Comparison of ENCODE assay signal across 9 cellular contexts in genomic region chr10:129963831-129964501, GRCh38. TPM values are rescaled to one million over a fixed set of nuclear protein-coding genes. Genes with fewer than 3 reads are reported as not detected.
DNase-seq lines count a peak whose midpoint lies in the region; ATAC-seq, FAIRE-seq and TF ChIP-seq lines count a peak whose summit lies in the region.
"Had no signal": no experiment of that assay in that cellular context is flagged by ENCODE, and none has a peak within 500 bp of the region (broad histone marks: within the 10 kb centered on the region; RNA-seq: fewer than 3 reads in every experiment).

EBF3 (minus strand) TSS chr10:129964274; CDS start chr10:129963768, 506 bp downstream.

- no peaks in the 10 kb centered on the region for H3K79me2 ChIP-seq in K562 (ENCODE audit: control insufficient read depth, insufficient read depth, low read length)

- TF ChIP-seq RAD21 in K562 (CRISPR knock-in tag; conservative IDR thresholded peaks at IDR 0.05 in 1 of 2, IDR thresholded peaks at IDR 0.05 in 1 of 2) = no peak

- no peak for TF ChIP-seq POLR2A in K562 (conservative IDR thresholded peaks at IDR 0.05)

- H3K4me1 ChIP-seq in K562 (replicated peaks in 1 of 2; ENCODE audit: control insufficient read depth in 2 of 2, insufficient read depth in 2 of 2, low read length in 2 of 2) (peaks cover 0 to 8% of the 10 kb centered on the region in 2 experiments; a peak in 2 of 5 replicates), small intestine (ENCODE audit: control insufficient read depth in 2 of 2, insufficient read depth in 1 of 2, low read depth in 1 of 2, low read length in 1 of 2) (no peaks in the 10 kb centered on the region)

- no peak within 1 kb of the TSS for H3K27ac ChIP-seq in RWPE1
- H3K27ac ChIP-seq in K562 (ENCODE audit: extremely low read depth, low read depth, low read length) = no peak within 1 kb of the TSS
- H3K27ac ChIP-seq in small intestine (ENCODE audit: low read depth in 1 of 2, low read length in 1 of 2) = peak within 1 kb of the TSS in 1 of 2 donors; percentile 38

- DNase-seq in NCI-H2227 (lab: John Stamatoyannopoulos, UW; ENCODE audit: unreplicated experiment) (peak; percentile 32), NCI-H2227 treated with DMSO at 0.1 percent for 48 hours (lab: John Stamatoyannopoulos, UW) (no peak), RWPE1 (ENCODE audit: low spot score) (peak; percentile 49), K562 (ENCODE audit: extremely low read depth in 1 of 4, low spot score in 3 of 4) (peak; percentile 1 to 44 (median 32)), small intestine (peak; percentile 9)
- DNase-seq: DND-41 had no signal

- CTCF ChIA-PET in RWPE1 (lab: Yijun Ruan, JAX) = no interaction called here
- CTCF ChIA-PET in K562 (lab: Yijun Ruan, JAX; ENCODE audit: low intra/inter-chr PET ratio) = no interaction called here

- WGBS in K562 (ENCODE audit: insufficient coverage, low coverage, missing lambda C conversion rate) = 0% methylated on average over 2 of the region's 106 CpGs
- WGBS in small intestine, 3 donors = 0 to 3% (median 1%) methylated on average over 61 to 106 of the region's 106 CpGs

- H3K4me3 ChIP-seq in K562 (no peak within 1 kb of the TSS), iPS-18c (ENCODE audit: insufficient read depth, low read depth, low read length) (peak within 1 kb of the TSS; percentile 51), small intestine (ENCODE audit: low read depth in 1 of 2, low read length in 2 of 2) (peak within 1 kb of the TSS; percentile 36 to 43)

- TF ChIP-seq EP300 in K562 (IDR thresholded peaks at IDR 0.05; ENCODE audit: low read length) = no peak

- POLR2A ChIA-PET in RWPE1 (lab: Yijun Ruan, JAX; ENCODE audit: low non-redundant PET) (no interaction called here), K562 (lab: Yijun Ruan, JAX) (no interaction called here)

- no TSS peak for BruUV-seq in K562 (replicated peaks; lab: Mats Ljungman, UMichigan)

- ATAC-seq in K562 (peak; percentile 55), HG02973 (IDR thresholded peaks at IDR 0.05; ENCODE audit: unreplicated experiment) (no peak), GM21717 (IDR thresholded peaks at IDR 0.05; ENCODE audit: unreplicated experiment) (no peak)

- H2AFZ ChIP-seq in K562 (ENCODE audit: low read depth, low read length) = no peak within 1 kb of the TSS

- no peaks in the 10 kb centered on the region for H4K20me1 ChIP-seq in K562 (replicated peaks; ENCODE audit: control insufficient read depth, insufficient read depth, low read length)

- H3K9me3 ChIP-seq in K562 (replicated peaks; ENCODE audit: control insufficient read depth, insufficient read depth, low read depth, low read length) (no peaks in the 10 kb centered on the region), iPS-18c (ENCODE audit: control insufficient read depth, insufficient read depth, low read length) (peaks cover 10% of the 10 kb centered on the region), small intestine (ENCODE audit: control insufficient read depth, low read depth) (no peaks in the 10 kb centered on the region)

- no peak for FAIRE-seq in K562 (lab: Jason Lieb, UNC)
- FAIRE-seq in small intestine (lab: Jason Lieb, UNC) = no peak

- H3K36me3 ChIP-seq in K562 (ENCODE audit: control insufficient read depth, insufficient read depth, low read length) (no peaks in the 10 kb centered on the region), small intestine (ENCODE audit: control insufficient read depth in 2 of 2, insufficient read depth in 2 of 2, low read length in 2 of 2) (no peaks in the 10 kb centered on the region)

- in situ Hi-C loops in K562 (cut with MboI) = no loop called here

- no peak within 1 kb of the TSS for H3K4me2 ChIP-seq in K562 (ENCODE audit: insufficient read depth, low read length)

- H3K27me3 ChIP-seq in K562 (ENCODE audit: control insufficient read depth in 2 of 2, insufficient read depth in 2 of 2, low read length in 2 of 2) (peaks cover 0 to 25% of the 10 kb centered on the region in 2 experiments; a peak in 2 of 5 replicates), small intestine (ENCODE audit: control insufficient read depth in 2 of 2, insufficient read depth in 2 of 2, low read length in 2 of 2) (peaks cover 34 to 67% of the 10 kb centered on the region in 2 donors)

- intact Hi-C loops in K562 (cut with micrococcal nuclease) = no loop called here

- H3K9ac ChIP-seq in K562 (ENCODE audit: insufficient read depth in 1 of 2, low read depth in 2 of 2, low read length in 2 of 2) = no peak within 1 kb of the TSS

- no peaks in the 10 kb centered on the region for H3K9me1 ChIP-seq in K562 (ENCODE audit: control insufficient read depth, insufficient read depth, low read length)

- TF ChIP-seq CTCF in RWPE1 (conservative IDR thresholded peaks at IDR 0.05; ENCODE audit: low read depth) (no peak), K562 (IDR thresholded peaks at IDR 0.05 in 2 of 3, conservative IDR thresholded peaks at IDR 0.05 in 1 of 3; ENCODE audit: insufficient read depth in 2 of 3, low read depth in 1 of 3, low read length in 3 of 3) (no peak)

TF ChIP-seq in K562, 482 proteins besides CTCF, POLR2A, EP300 and RAD21 (continues in another document):
- TF ChIP-seq, protein P1, sequence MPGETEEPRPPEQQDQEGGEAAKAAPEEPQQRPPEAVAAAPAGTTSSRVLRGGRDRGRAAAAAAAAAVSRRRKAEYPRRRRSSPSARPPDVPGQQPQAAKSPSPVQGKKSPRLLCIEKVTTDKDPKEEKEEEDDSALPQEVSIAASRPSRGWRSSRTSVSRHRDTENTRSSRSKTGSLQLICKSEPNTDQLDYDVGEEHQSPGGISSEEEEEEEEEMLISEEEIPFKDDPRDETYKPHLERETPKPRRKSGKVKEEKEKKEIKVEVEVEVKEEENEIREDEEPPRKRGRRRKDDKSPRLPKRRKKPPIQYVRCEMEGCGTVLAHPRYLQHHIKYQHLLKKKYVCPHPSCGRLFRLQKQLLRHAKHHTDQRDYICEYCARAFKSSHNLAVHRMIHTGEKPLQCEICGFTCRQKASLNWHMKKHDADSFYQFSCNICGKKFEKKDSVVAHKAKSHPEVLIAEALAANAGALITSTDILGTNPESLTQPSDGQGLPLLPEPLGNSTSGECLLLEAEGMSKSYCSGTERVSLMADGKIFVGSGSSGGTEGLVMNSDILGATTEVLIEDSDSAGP (CRISPR knock-in tag; IDR thresholded peaks at IDR 0.05) = no peak
- TF ChIP-seq RBFOX2 (IDR thresholded peaks at IDR 0.05; ENCODE audit: low read depth, low read length) = no peak
- no peak for TF ChIP-seq FOXO4 (CRISPR knock-in tag; IDR thresholded peaks at IDR 0.05)
- TF ChIP-seq PPARD (CRISPR knock-in tag; IDR thresholded peaks at IDR 0.05) = no peak
- TF ChIP-seq TEAD2 (tag; IDR thresholded peaks at IDR 0.05) = no peak
- no peak for TF ChIP-seq ZNF561 (CRISPR knock-in tag; conservative IDR thresholded peaks at IDR 0.05)
- TF ChIP-seq FOXP4 (CRISPR knock-in tag; IDR thresholded peaks at IDR 0.05; ENCODE audit: borderline replicate concordance) = no peak

RNA-seq across cellular contexts. Expression of gene EBF3, which starts in this region (rescaled TPM):
- not detected in 2 replicates for total RNA-seq in K562 (2011; cell fraction: chromatin; rRNA removed; ENCODE audit: low replicate concordance)
- not detected in 2 replicates for total RNA-seq in K562 (2011; cell fraction: nucleolus; rRNA removed)
- total RNA-seq in K562 (2011; cell fraction: nucleoplasm; rRNA removed) = not detected in 2 replicates
- total RNA-seq in K562 (2014; rRNA removed) (not detected in 2 replicates), K562 (2014; rRNA removed; fragmentation: Illumina TruSeq; extraction: Trizol) (not detected in 2 replicates), K562 (2015; rRNA removed; fragmentation: Illumina TruSeq; extraction: Trizol) (not detected in 2 replicates), K562 (2021) (not detected in 2 replicates)
- polyA plus RNA-seq in K562 (2011; rRNA removed) (not detected in 2 replicates), K562 (2014; fragmentation: Illumina TruSeq; extraction: Trizol) (not detected in 2 replicates), K562 (2014; fragmentation: Nextera tagmentation; extraction: Ambion mirVana) (not detected), K562 (2014; rRNA removed) (0.04 TPM in 1 of 2 replicates, not detected in the other), small intestine (1 to 10 TPM in 1 of 3 donors, not detected in 2; 1.9 TPM)
- polyA plus RNA-seq in K562 (2011; cell fraction: cytosol; rRNA removed) = not detected in 2 replicates
- polyA plus RNA-seq in K562 (2011; cell fraction: nucleus; rRNA removed) = not detected in 2 replicates
- not detected in 2 replicates for polyA plus RNA-seq in K562 (2012)
- not detected in 2 replicates for polyA minus RNA-seq in K562 (2011; rRNA and poly(A)+ RNA removed)
- polyA minus RNA-seq in K562 (2011; cell fraction: cytosol; rRNA and poly(A)+ RNA removed) = not detected in 2 replicates
- polyA minus RNA-seq in K562 (2011; cell fraction: nucleus; rRNA and poly(A)+ RNA removed) = not detected in 2 replicates

Comparison
In these comparisons a context has a peak if more than half of its experiments do, and no peak if none do; other contexts are left out.
1. Peak in DNase-seq and ATAC-seq in K562; RNA of the gene not detected or under 1 TPM.